In the genomic region with DNA sequence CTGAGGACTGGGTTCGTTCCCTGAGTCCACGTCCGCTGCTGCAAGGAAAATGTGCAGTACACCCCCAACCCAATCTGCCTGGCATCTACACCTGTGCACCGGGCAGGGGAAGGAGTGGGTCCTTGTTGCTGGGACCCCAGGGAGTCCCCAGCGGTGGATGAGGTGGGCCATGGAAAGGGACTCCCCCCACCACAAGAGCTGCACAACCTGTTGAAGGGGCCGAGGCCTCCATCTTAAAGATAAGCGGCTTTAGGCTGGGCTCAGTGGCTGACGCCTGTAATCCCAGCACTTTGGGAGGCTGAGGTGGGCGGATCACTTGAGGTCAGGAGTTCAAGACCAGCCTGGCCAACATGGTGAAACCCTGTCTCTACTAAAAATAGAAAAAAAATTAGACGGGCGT, we compare ENCODE assay signal across 1 cellular context. TPM values are rescaled to one million over a fixed set of nuclear protein-coding genes. Genes with fewer than 3 reads are reported as not detected.
"Had no signal": no experiment of that assay in that cellular context is flagged by ENCODE, and none has a peak within 500 bp of the region (broad histone marks: within the 10 kb centered on the region; RNA-seq: fewer than 3 reads in every experiment).

No MANE protein-coding gene starts in this region.

RNA-seq across cellular contexts. Expression of a gene that starts 7.8 kb away (rescaled TPM):
- total RNA-seq: IMR-90 had no signal
- polyA plus RNA-seq: IMR-90 had no signal
